ENCODE assay signal across 8 cellular contexts in the genomic region with DNA sequence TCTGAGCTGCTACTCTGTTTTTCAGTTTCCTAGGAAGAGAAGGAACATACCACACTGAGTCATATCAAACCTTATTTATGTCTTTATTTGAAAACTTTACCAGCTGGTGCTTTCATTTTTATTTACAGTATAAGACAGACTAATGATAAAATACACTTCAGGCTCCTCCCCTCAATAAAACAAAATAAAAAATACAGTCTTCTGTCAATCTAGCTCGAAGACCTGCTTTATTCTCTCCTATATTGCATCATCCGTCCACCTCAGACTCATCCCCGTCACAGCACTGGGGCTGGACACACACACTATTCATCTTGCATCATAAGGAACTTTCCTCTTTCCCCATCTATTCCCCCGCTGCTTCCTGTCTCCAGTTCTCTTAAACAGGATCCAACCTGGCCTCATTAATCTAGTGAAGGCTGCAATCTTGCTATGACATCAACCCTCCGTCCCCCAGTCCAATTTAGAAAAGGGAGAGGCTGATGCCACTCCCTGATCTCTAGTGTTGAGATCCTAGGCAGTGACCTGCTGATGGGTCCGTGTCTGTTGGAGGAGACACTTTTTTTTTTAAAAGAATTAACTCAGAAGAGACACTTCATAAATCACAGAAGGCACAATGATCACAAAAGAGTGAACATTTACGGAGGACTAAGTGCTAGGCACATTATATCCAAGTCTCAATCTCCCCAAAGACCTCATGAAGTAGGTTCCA. TPM values are rescaled to one million over a fixed set of nuclear protein-coding genes. Genes with fewer than 3 reads are reported as not detected.
DNase-seq lines count a peak whose midpoint lies in the region; ATAC-seq and TF ChIP-seq lines count a peak whose summit lies in the region.

No MANE protein-coding gene starts in this region.

- H3K4me1 ChIP-seq in thoracic aorta (ENCODE audit: control insufficient read depth in 1 of 2, low read depth in 2 of 2) = peaks cover 37 to 59% of the 10 kb centered on the region in 2 donors

- DNase-seq in Daoy (ENCODE audit: low read depth) (peak; percentile 67), HT1080 (ENCODE audit: low read depth) (peak; percentile 78), dorsolateral prefrontal cortex (peak in 1 of 10 donors; percentile 26), lung microvascular endothelial cell (ENCODE audit: low read depth in 2 of 2) (peak; percentile 78 to 92), thoracic aorta (ENCODE audit: low spot score) (peak; percentile 31), T1000 (lab: John Stamatoyannopoulos, UW) (no peak)

- no peaks in the 10 kb centered on the region; the same call in 1 of the 2 replicates for H3F3A ChIP-seq in SU-DHL-6 (ENCODE audit: insufficient read depth)

- no peaks in the 10 kb centered on the region for H3K9me2 ChIP-seq in SU-DHL-6 (replicated peaks; ENCODE audit: insufficient read depth, low read length)

- peak overlapping the region; percentile 93 for H2AFZ ChIP-seq in SU-DHL-6 (ENCODE audit: low read depth, low read length, severe bottlenecking)

- H3K27ac ChIP-seq in SU-DHL-6 (ENCODE audit: low read depth, low read length) (no peak overlapping the region), dorsolateral prefrontal cortex (peak overlapping the region in 58 of 59 donors; percentile 10 to 98 (median 92)), thoracic aorta (peak overlapping the region; percentile 100)

- TF ChIP-seq CTCF in SU-DHL-6 (IDR thresholded peaks at IDR 0.05; ENCODE audit: insufficient read depth, low read length, poor library complexity, severe bottlenecking) (no peak), dorsolateral prefrontal cortex (IDR thresholded peaks at IDR 0.05 in 54 of 56, conservative IDR thresholded peaks at IDR 0.05 in 2 of 56; ENCODE audit: low read depth in 1 of 56, partially characterized antibody in 56 of 56) (no peak), thoracic aorta (IDR thresholded peaks at IDR 0.05) (no peak)

- 0 out of 2 replicates have a peak, but pooled peaks cover 6% of the 10 kb centered on the region for H3K79me2 ChIP-seq in SU-DHL-6 (ENCODE audit: insufficient read depth, low read length)

- peak overlapping the region; percentile 81 for H3K9ac ChIP-seq in SU-DHL-6 (ENCODE audit: low read length)

- H3K9me3 ChIP-seq in SU-DHL-6 (ENCODE audit: insufficient read depth, low read length) (no peaks in the 10 kb centered on the region), thoracic aorta (no peaks in the 10 kb centered on the region)

- peaks cover 29% of the 10 kb centered on the region for H3K36me3 ChIP-seq in SU-DHL-6 (ENCODE audit: low read length)
- H3K36me3 ChIP-seq in thoracic aorta = peaks cover 31% of the 10 kb centered on the region

- ATAC-seq in thoracic aorta (ENCODE audit: insufficient number of reproducible peaks, low FRiP score, low read depth) (peak; percentile 51), GM21423 (IDR thresholded peaks at IDR 0.05; ENCODE audit: unreplicated experiment) (no peak)

- H4K20me1 ChIP-seq in SU-DHL-6 (ENCODE audit: low read depth, low read length) = peaks cover 2% of the 10 kb centered on the region

- H3K4me2 ChIP-seq in SU-DHL-6 (ENCODE audit: low read depth, low read length, poor library complexity, severe bottlenecking) = peak overlapping the region; percentile 72

- no peaks in the 10 kb centered on the region for H3K27me3 ChIP-seq in SU-DHL-6 (ENCODE audit: low read length)
- H3K27me3 ChIP-seq in dorsolateral prefrontal cortex = no peaks in the 10 kb centered on the region
- H3K27me3 ChIP-seq in thoracic aorta (replicated peaks; ENCODE audit: insufficient read depth) = no peaks in the 10 kb centered on the region

- peak overlapping the region; percentile 76 for H3K4me3 ChIP-seq in SU-DHL-6 (ENCODE audit: insufficient read depth, low read length, poor library complexity, severe bottlenecking)
- peak overlapping the region; percentile 70 to 100 (median 93) for H3K4me3 ChIP-seq in dorsolateral prefrontal cortex
- H3K4me3 ChIP-seq in thoracic aorta = peak overlapping the region; percentile 100

- intact Hi-C loops in dorsolateral prefrontal cortex (cut with DNase I) = no loop called here

RNA-seq across cellular contexts. Expression of gene XBP1, which starts 1.1 kb away (rescaled TPM):
- 114 and 117 TPM in 2 replicates for total RNA-seq in Daoy (2014; rRNA removed; shearing (Covaris generic))
- 60.9 and 71.8 TPM in 2 replicates for total RNA-seq in HT1080 (2014; rRNA removed; shearing (Covaris generic))
- 95.5 and 100 TPM in 2 replicates for polyA plus RNA-seq in HT1080 (2015; cell fraction: cytosol; rRNA removed)
- polyA plus RNA-seq in HT1080 (2015; cell fraction: nucleus; rRNA removed) = 121 and 141 TPM in 2 replicates
- total RNA-seq in dorsolateral prefrontal cortex = 10 to 100 TPM; 20.6 to 79.9 (median 35.3) TPM
- total RNA-seq in lung microvascular endothelial cell = 53.0 and 105 TPM in 2 replicates
- total RNA-seq in thoracic aorta = 100 to 1,000 TPM; 176 to 282 TPM

RNA-seq across cellular contexts. Expression of gene CCDC117, which starts 26.8 kb away (rescaled TPM):
- 32.5 and 33.2 TPM in 2 replicates for total RNA-seq in Daoy (2014; rRNA removed; shearing (Covaris generic))
- total RNA-seq in HT1080 (2014; rRNA removed; shearing (Covaris generic)) = 12.8 and 15.6 TPM in 2 replicates
- polyA plus RNA-seq in HT1080 (2015; cell fraction: cytosol; rRNA removed) = 14.2 and 16.1 TPM in 2 replicates
- polyA plus RNA-seq in HT1080 (2015; cell fraction: nucleus; rRNA removed) = 11.7 and 12.4 TPM in 2 replicates
- total RNA-seq in dorsolateral prefrontal cortex = 10 to 100 TPM; 10.6 to 35.3 (median 16.8) TPM
- 10.0 and 12.7 TPM in 2 replicates for total RNA-seq in lung microvascular endothelial cell
- total RNA-seq in thoracic aorta = 10 to 100 TPM; 15.2 to 18.4 TPM

RNA-seq across cellular contexts. Expression of gene HSCB, which starts 57.4 kb away (rescaled TPM):
- 48.2 and 59.0 TPM in 2 replicates for total RNA-seq in Daoy (2014; rRNA removed; shearing (Covaris generic))
- total RNA-seq in HT1080 (2014; rRNA removed; shearing (Covaris generic)) = 24.5 and 33.7 TPM in 2 replicates
- 20.1 and 20.8 TPM in 2 replicates for polyA plus RNA-seq in HT1080 (2015; cell fraction: cytosol; rRNA removed)
- polyA plus RNA-seq in HT1080 (2015; cell fraction: nucleus; rRNA removed) = 4.7 and 8.3 TPM in 2 replicates
- total RNA-seq in dorsolateral prefrontal cortex = 10 to 100 TPM in 65 of 120 experiments, 1 to 10 TPM in 55; 5.9 to 17.8 (median 10.3) TPM
- 15.7 and 16.6 TPM in 2 replicates for total RNA-seq in lung microvascular endothelial cell
- total RNA-seq in thoracic aorta = 10 to 100 TPM in 1 of 2 donors, 1 to 10 TPM in 1; 9.3 to 11.9 TPM

RNA-seq across cellular contexts. Expression of gene CHEK2, which starts 57.7 kb away (rescaled TPM):
- total RNA-seq in Daoy (2014; rRNA removed; shearing (Covaris generic)) = 24.9 and 40.7 TPM in 2 replicates
- 19.9 and 20.0 TPM in 2 replicates for total RNA-seq in HT1080 (2014; rRNA removed; shearing (Covaris generic))
- 24.3 and 25.6 TPM in 2 replicates for polyA plus RNA-seq in HT1080 (2015; cell fraction: cytosol; rRNA removed)
- 35.7 and 37.9 TPM in 2 replicates for polyA plus RNA-seq in HT1080 (2015; cell fraction: nucleus; rRNA removed)
- total RNA-seq in dorsolateral prefrontal cortex (1 to 10 TPM in 119 of 120 experiments, under 1 TPM in 1; 0.83 to 9.6 (median 4.0) TPM), lung microvascular endothelial cell (5.2 and 6.0 TPM in 2 replicates), thoracic aorta (1 to 10 TPM; 7.9 to 8.3 TPM)
